22 cellular contexts compared by ENCODE assay signal in the genomic region with DNA sequence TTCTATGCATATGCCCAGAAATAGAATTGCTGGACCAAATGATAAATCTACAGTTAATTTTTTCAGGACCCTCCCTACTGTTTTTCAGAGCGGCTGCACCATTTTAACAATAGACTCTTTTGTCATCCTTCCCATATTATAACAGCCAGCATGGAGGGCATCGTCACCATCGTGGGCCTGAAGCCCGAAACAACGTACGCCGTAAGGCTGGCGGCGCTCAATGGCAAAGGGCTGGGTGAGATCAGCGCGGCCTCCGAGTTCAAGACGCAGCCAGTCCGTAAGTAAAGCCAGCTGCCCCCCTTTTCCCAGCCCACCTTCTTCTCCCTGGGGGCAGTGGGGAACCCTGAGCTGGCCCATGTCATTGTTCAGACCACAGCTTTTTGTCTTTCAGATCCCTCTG.
"Had no signal": no experiment of that assay in that cellular context is flagged by ENCODE, and none has a peak within 500 bp of the region (broad histone marks: within the 10 kb centered on the region; RNA-seq: fewer than 3 reads in every experiment).

No MANE protein-coding gene starts in this region.

- H3K4me3 ChIP-seq: gastrocnemius medialis, SJCRH30, thoracic aorta had no signal

- H3K4me1 ChIP-seq: gastrocnemius medialis, parathyroid adenoma, SJCRH30 had no signal

- H3K27ac ChIP-seq: brain microvascular endothelial cell, gastrocnemius medialis, parathyroid adenoma, SJCRH30, thoracic aorta had no signal

- FAIRE-seq: astrocyte, endometrium, urothelium cell line had no signal

- H3K79me2 ChIP-seq: parathyroid adenoma had no signal

- DNase-seq: activated B cell treated with CpG ODN at 0.5 μM for 24 hours; activated CD4-positive, alpha-beta T cell treated with anti-CD3 and anti-CD28 coated beads, Interleukin-2, amount 50 U/mL, for 1 hour; activated CD8-positive, alpha-beta memory T cell treated with anti-CD3 and anti-CD28 coated beads, Interleukin-2, amount 10 ng/mL, durations not matched to agents 7 days and 5 days; activated CD8-positive, alpha-beta T cell treated with anti-CD3 and anti-CD28 coated beads for 36 hours; activated naive CD8-positive, alpha-beta T cell treated with anti-CD3 and anti-CD28 coated beads, Interleukin-2, amount 10 ng/mL, durations not matched to agents 7 days and 5 days; activated T-cell treated with anti-CD3 and anti-CD28 coated beads, Interleukin-2, amount 50 U/mL, for 48 hours; brain microvascular endothelial cell; central memory CD4-positive, alpha-beta T cell; effector CD8-positive, alpha-beta T cell; gastrocnemius medialis; immature natural killer cell; naive B cell; occipital lobe; SJCRH30; stimulated activated naive CD4-positive, alpha-beta T cell; T-cell; trophoblast cell had no signal

- H3K9me3 ChIP-seq: gastrocnemius medialis, SJCRH30, thoracic aorta had no signal

- H3K36me3 ChIP-seq: brain microvascular endothelial cell, gastrocnemius medialis had no signal

- H3K9ac ChIP-seq: parathyroid adenoma had no signal

- H2AFZ ChIP-seq: parathyroid adenoma had no signal

- H3K27me3 ChIP-seq: brain microvascular endothelial cell, gastrocnemius medialis, SJCRH30 had no signal
